In the genomic region with DNA sequence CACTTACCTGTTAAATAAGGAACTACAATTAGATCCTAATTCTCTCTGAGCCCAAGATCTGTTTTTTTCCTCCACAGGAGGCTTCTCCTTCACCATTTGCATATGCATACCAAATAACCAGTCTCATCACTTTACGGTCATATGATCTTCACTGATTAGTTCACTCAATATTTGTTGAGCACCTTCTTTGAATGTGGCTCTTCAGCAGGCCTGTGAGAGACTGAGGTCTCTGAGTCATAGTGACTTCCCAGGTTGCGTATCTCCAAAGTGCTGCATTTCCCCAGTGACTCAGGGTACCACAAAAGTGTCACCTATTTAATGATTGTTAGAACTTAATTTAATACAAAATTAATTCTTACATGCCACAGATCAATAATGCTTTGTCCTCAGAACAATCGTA, we compare ENCODE assay signal across 19 cellular contexts.
DNase-seq lines count a peak whose midpoint lies in the region; ATAC-seq lines count a peak whose summit lies in the region.
"Had no signal": no experiment of that assay in that cellular context is flagged by ENCODE, and none has a peak within 500 bp of the region (broad histone marks: within the 10 kb centered on the region; RNA-seq: fewer than 3 reads in every experiment).

No MANE protein-coding gene starts in this region.

- H3K9ac ChIP-seq in GM23248 = no peak overlapping the region

- H3K27ac Mint-ChIP-seq in activated CD4-positive, alpha-beta T cell treated with anti-CD3 and anti-CD28 coated beads for 36 hours = no peak overlapping the region
- no peak overlapping the region for H3K27ac Mint-ChIP-seq in activated naive CD4-positive, alpha-beta T cell treated with anti-CD3 and anti-CD28 coated beads, Interleukin-2, amount 50 U/mL, for 72 hours
- H3K27ac Mint-ChIP-seq: naive thymus-derived CD4-positive, alpha-beta T cell had no signal

- POLR2A ChIA-PET in activated CD4-positive, alpha-beta T cell treated with anti-CD3 and anti-CD28 coated beads for 36 hours (lab: Charles Lee) = no interaction called here

- WGBS in GM23248 (ENCODE audit: low coverage in 1 of 2, low lambda C conversion rate in 2 of 2, missing lambda C conversion rate in 2 of 2), 2 experiments = 62 to 79% methylated on average over 3 of the region's 3 CpGs

- DNase-seq in activated CD4-positive, alpha-beta T cell treated with anti-CD3 and anti-CD28 coated beads for 36 hours = peak; percentile 20
- no peak for DNase-seq in activated CD4-positive, alpha-beta T cell treated with anti-CD3 and anti-CD28 coated beads, Interleukin-2, amount 50 U/mL, for 1 hour
- DNase-seq in GM23248 (peak; percentile 36), kidney tubule cell (ENCODE audit: low spot score) (peak; percentile 96), hepatic stellate cell (ENCODE audit: low spot score) (no peak)
- DNase-seq in activated naive CD4-positive, alpha-beta T cell treated with anti-CD3 and anti-CD28 coated beads, Interleukin-2, amount 50 U/mL, for 72 hours (ENCODE audit: low spot score in 2 of 2) = no peak
- DNase-seq: C1 segment of cervical spinal cord; caudate nucleus; esophagus squamous epithelium; head of caudate nucleus; Karpas-422; naive thymus-derived CD4-positive, alpha-beta T cell; NCI-H1105; OCI-M1; pancreas; T1000 had no signal

- no peak overlapping the region for H3K4me3 ChIP-seq in GM23248
- H3K4me3 ChIP-seq: A549, esophagus squamous epithelium, pancreas had no signal

- no peak overlapping the region for H3K27ac ChIP-seq in GM23248
- H3K27ac ChIP-seq: A549, esophagus squamous epithelium, pancreas had no signal

- peaks cover 25% of the 10 kb centered on the region for H3K4me1 ChIP-seq in GM23248 (ENCODE audit: insufficient read depth)
- H3K4me1 ChIP-seq: A549, esophagus squamous epithelium had no signal

- peak; percentile 83 for ATAC-seq in activated CD4-positive, alpha-beta T cell treated with anti-CD3 and anti-CD28 coated beads for 36 hours
- ATAC-seq in activated naive CD4-positive, alpha-beta T cell treated with anti-CD3 and anti-CD28 coated beads, Interleukin-2, amount 50 U/mL, for 72 hours = peak; percentile 89 to 90
- ATAC-seq in GM19023 (IDR thresholded peaks at IDR 0.05; ENCODE audit: unreplicated experiment) (no peak), HG02678 (IDR thresholded peaks at IDR 0.05; ENCODE audit: unreplicated experiment) (no peak)
- ATAC-seq: A549; naive thymus-derived CD4-positive, alpha-beta T cell; pancreas had no signal

- H3K4me3 Mint-ChIP-seq in activated CD4-positive, alpha-beta T cell treated with anti-CD3 and anti-CD28 coated beads for 36 hours = no peak overlapping the region
- H3K4me3 Mint-ChIP-seq: naive thymus-derived CD4-positive, alpha-beta T cell had no signal

- H3K9me3 ChIP-seq in GM23248 (ENCODE audit: low read depth) = no peaks in the 10 kb centered on the region
- H3K9me3 ChIP-seq: A549, esophagus squamous epithelium, pancreas had no signal

- CTCF ChIA-PET in activated CD4-positive, alpha-beta T cell treated with anti-CD3 and anti-CD28 coated beads for 36 hours (lab: Charles Lee) = no interaction called here

- H3K9me3 Mint-ChIP-seq in activated CD4-positive, alpha-beta T cell treated with anti-CD3 and anti-CD28 coated beads for 36 hours (ENCODE audit: low read depth) = no peaks in the 10 kb centered on the region
- H3K9me3 Mint-ChIP-seq in activated naive CD4-positive, alpha-beta T cell treated with anti-CD3 and anti-CD28 coated beads, Interleukin-2, amount 50 U/mL, for 72 hours = peaks cover 0 to 3% of the 10 kb centered on the region in 2 donors

- H2AFZ ChIP-seq in GM23248 = no peak overlapping the region

- H3K27me3 ChIP-seq in GM23248 (replicated peaks; ENCODE audit: insufficient read depth) = no peaks in the 10 kb centered on the region
- H3K27me3 ChIP-seq: pancreas had no signal

- no peak overlapping the region for H3K4me2 ChIP-seq in GM23248 (ENCODE audit: unreplicated experiment)
- H3K4me2 ChIP-seq: A549 had no signal

- H3K36me3 ChIP-seq in GM23248 (ENCODE audit: low read depth) = no peaks in the 10 kb centered on the region
- H3K36me3 ChIP-seq: esophagus squamous epithelium, pancreas had no signal

- peaks cover 10% of the 10 kb centered on the region for H3K4me1 Mint-ChIP-seq in activated CD4-positive, alpha-beta T cell treated with anti-CD3 and anti-CD28 coated beads for 36 hours

- no peaks in the 10 kb centered on the region for H3K79me2 ChIP-seq in GM23248 (ENCODE audit: insufficient read depth)

- peaks cover 18% of the 10 kb centered on the region; the same call in 1 of the 2 replicates for H3F3A ChIP-seq in GM23248 (ENCODE audit: insufficient read depth)

- intact Hi-C loops in activated CD4-positive, alpha-beta T cell treated with anti-CD3 and anti-CD28 coated beads for 36 hours (cut with DNase I, micrococcal nuclease) = no loop called here

- H3K27me3 Mint-ChIP-seq in activated CD4-positive, alpha-beta T cell treated with anti-CD3 and anti-CD28 coated beads for 36 hours = no peaks in the 10 kb centered on the region

- H4K20me1 ChIP-seq in GM23248 (ENCODE audit: insufficient read depth) = no peaks in the 10 kb centered on the region

- 0 out of 2 replicates have a peak, but pooled peaks cover 3% of the 10 kb centered on the region for H3K9me2 ChIP-seq in GM23248 (ENCODE audit: insufficient read depth)

- no peaks in the 10 kb centered on the region for H3K36me3 Mint-ChIP-seq in activated CD4-positive, alpha-beta T cell treated with anti-CD3 and anti-CD28 coated beads for 36 hours (ENCODE audit: low read depth)
- H3K36me3 Mint-ChIP-seq in activated naive CD4-positive, alpha-beta T cell treated with anti-CD3 and anti-CD28 coated beads, Interleukin-2, amount 50 U/mL, for 72 hours = peaks cover 0 to 5% of the 10 kb centered on the region in 2 donors

- in situ Hi-C loops in GM23248 (cut with MboI) = no loop called here

Comparison
In these comparisons a context has a peak if more than half of its experiments do, and no peak if none do; other contexts are left out.
1. DNase-seq: peak in activated CD4-positive, alpha-beta T cell treated with anti-CD3 and anti-CD28 coated beads for 36 hours (single experiment), GM23248 (single experiment) and kidney tubule cell (single experiment); none in activated CD4-positive, alpha-beta T cell treated with anti-CD3 and anti-CD28 coated beads, Interleukin-2, amount 50 U/mL, for 1 hour (single experiment), activated naive CD4-positive, alpha-beta T cell treated with anti-CD3 and anti-CD28 coated beads, Interleukin-2, amount 50 U/mL, for 72 hours (0 of 2) and hepatic stellate cell (single experiment).
2. ATAC-seq: peak in activated CD4-positive, alpha-beta T cell treated with anti-CD3 and anti-CD28 coated beads for 36 hours (single experiment) and activated naive CD4-positive, alpha-beta T cell treated with anti-CD3 and anti-CD28 coated beads, Interleukin-2, amount 50 U/mL, for 72 hours (2 of 2); none in GM19023 (single experiment) and HG02678 (single experiment).